11 cellular contexts compared by ENCODE assay signal in genomic region chrX:13008189-13008533, GRCh38. TPM values are rescaled to one million over a fixed set of nuclear protein-coding genes. Genes with fewer than 3 reads are reported as not detected.
A peak's percentile ranks its signal among the peaks of the same experiment; 100 is the strongest.
DNase-seq lines count a peak whose midpoint lies in the region; ATAC-seq and TF ChIP-seq lines count a peak whose summit lies in the region.
"Had no signal": no experiment of that assay in that cellular context is flagged by ENCODE, and none has a peak within 500 bp of the region (broad histone marks: within the 10 kb centered on the region; RNA-seq: fewer than 3 reads in every experiment).

No MANE protein-coding gene starts in this region.

- peak; percentile 49 for ATAC-seq in GM18511 (IDR thresholded peaks at IDR 0.05; ENCODE audit: unreplicated experiment)
- ATAC-seq in HG02759 (IDR thresholded peaks at IDR 0.05; ENCODE audit: unreplicated experiment) = peak; percentile 41
- no peak for ATAC-seq in Panc1
- ATAC-seq in upper lobe of right lung = no peak
- no peak for ATAC-seq in natural killer cell treated with Interleukin-12 subunit alpha and Interleukin-12 subunit beta and Interleukin-15 and Interleukin-18, amount 100 ng/mL, for 72 hours

- H3K9me3 Mint-ChIP-seq in natural killer cell treated with Interleukin-12 subunit alpha and Interleukin-12 subunit beta and Interleukin-15 and Interleukin-18, amount 100 ng/mL, for 72 hours = no peaks in the 10 kb centered on the region

- no peak overlapping the region for H3K4me3 Mint-ChIP-seq in natural killer cell treated with Interleukin-12 subunit alpha and Interleukin-12 subunit beta and Interleukin-15 and Interleukin-18, amount 100 ng/mL, for 72 hours

- DNase-seq in Panc1 (ENCODE audit: low read depth, low spot score) = no peak
- DNase-seq in myocyte (ENCODE audit: low read depth) = peak; percentile 10
- no peak for DNase-seq in upper lobe of right lung
- DNase-seq in NCI-H226 = no peak
- no peak for DNase-seq in AG08395 (ENCODE audit: low spot score)
- no peak for DNase-seq in natural killer cell treated with Interleukin-12 subunit alpha and Interleukin-12 subunit beta and Interleukin-15 and Interleukin-18, amount 100 ng/mL, for 72 hours (ENCODE audit: low spot score)
- DNase-seq: glutamatergic neuron, NCI-H748 treated with DMSO at 0.1 percent for 48 hours had no signal

- H3K36me3 Mint-ChIP-seq in natural killer cell treated with Interleukin-12 subunit alpha and Interleukin-12 subunit beta and Interleukin-15 and Interleukin-18, amount 100 ng/mL, for 72 hours = no peaks in the 10 kb centered on the region

- no peak overlapping the region for H3K4me3 ChIP-seq in Panc1 (ENCODE audit: low read depth in 2 of 2, low read length in 2 of 2)
- no peak overlapping the region for H3K4me3 ChIP-seq in upper lobe of right lung
- H3K4me3 ChIP-seq: cardiac muscle cell had no signal

- H3K27ac Mint-ChIP-seq in natural killer cell treated with Interleukin-12 subunit alpha and Interleukin-12 subunit beta and Interleukin-15 and Interleukin-18, amount 100 ng/mL, for 72 hours = no peak overlapping the region

- H3K4me1 ChIP-seq in Panc1 (ENCODE audit: control insufficient read depth, insufficient read depth, low read length) (peaks cover 10% of the 10 kb centered on the region), upper lobe of right lung (peaks cover 15% of the 10 kb centered on the region)

- no peak for TF ChIP-seq CTCF in Panc1 (IDR thresholded peaks at IDR 0.05)
- no peak for TF ChIP-seq CTCF in upper lobe of right lung (IDR thresholded peaks at IDR 0.05)

- CTCF ChIA-PET in Panc1 (lab: Charles Lee) = no interaction called here

- H3K9me3 ChIP-seq in Panc1 (ENCODE audit: control insufficient read depth, insufficient read depth, low read depth, low read length) = no peaks in the 10 kb centered on the region
- H3K9me3 ChIP-seq in upper lobe of right lung = no peaks in the 10 kb centered on the region

- peaks cover 0 to 30% of the 10 kb centered on the region in 2 donors for H3K27me3 Mint-ChIP-seq in natural killer cell treated with Interleukin-12 subunit alpha and Interleukin-12 subunit beta and Interleukin-15 and Interleukin-18, amount 100 ng/mL, for 72 hours

- in situ Hi-C loops in Panc1 (cut with HindIII; ENCODE audit: low pct_unique_long_range_greater_than_20kb, low sequenced_read_pairs) = no loop called here

- peak overlapping the region; percentile 69; the same call in 1 of the 2 replicates for H3K27ac ChIP-seq in Panc1 (ENCODE audit: low read length)
- no peak overlapping the region for H3K27ac ChIP-seq in upper lobe of right lung
- H3K27ac ChIP-seq: cardiac muscle cell had no signal

- intact Hi-C loops in Panc1 (cut with micrococcal nuclease; ENCODE audit: unreplicated experiment) = no loop called here
- intact Hi-C loops in upper lobe of right lung (cut with DNase I) = no loop called here

- no TSS peak for BruUV-seq in Panc1 (replicated peaks; lab: Mats Ljungman, UMichigan)

- peaks cover 23 to 29% of the 10 kb centered on the region in 2 donors for H3K4me1 Mint-ChIP-seq in natural killer cell treated with Interleukin-12 subunit alpha and Interleukin-12 subunit beta and Interleukin-15 and Interleukin-18, amount 100 ng/mL, for 72 hours (ENCODE audit: low read depth in 2 of 2)

- H3K27me3 ChIP-seq in Panc1 (ENCODE audit: control insufficient read depth, insufficient read depth, low read length) (no peaks in the 10 kb centered on the region), upper lobe of right lung (no peaks in the 10 kb centered on the region)
- H3K27me3 ChIP-seq: cardiac muscle cell had no signal

- POLR2A ChIA-PET in Panc1 (lab: Charles Lee) = no interaction called here

- no peaks in the 10 kb centered on the region for H3K36me3 ChIP-seq in Panc1 (ENCODE audit: control insufficient read depth, insufficient read depth, low read length)
- H3K36me3 ChIP-seq in upper lobe of right lung = no peaks in the 10 kb centered on the region
- H3K36me3 ChIP-seq: cardiac muscle cell had no signal

RNA-seq across cellular contexts. Expression of gene TMSB4X, which starts 33.3 kb away (rescaled TPM):
- total RNA-seq in Panc1 (2021; ENCODE audit: unreplicated experiment) (2,928 TPM), myocyte (2,306 and 4,478 TPM in 2 replicates), upper lobe of right lung (4,663 TPM)
- polyA plus RNA-seq in Panc1 (2012; ENCODE audit: insufficient read length) = 5,442 TPM
- polyA plus RNA-seq in myocyte (2012) = 5,381 TPM
- total RNA-seq in natural killer cell treated with Interleukin-12 subunit alpha and Interleukin-12 subunit beta and Interleukin-15 and Interleukin-18, amount 100 ng/mL, for 72 hours = 1,000 to 10,000 TPM; 2,674 to 5,601 TPM

RNA-seq across cellular contexts. Expression of gene FAM9C, which starts 36.3 kb away (rescaled TPM):
- not detected for total RNA-seq in Panc1 (2021; ENCODE audit: unreplicated experiment)
- polyA plus RNA-seq in Panc1 (2012; ENCODE audit: insufficient read length) = not detected
- 0.40 and 6.3 TPM in 2 replicates for total RNA-seq in myocyte
- 0.04 TPM for polyA plus RNA-seq in myocyte (2012)
- total RNA-seq in upper lobe of right lung = not detected
- not detected for total RNA-seq in natural killer cell treated with Interleukin-12 subunit alpha and Interleukin-12 subunit beta and Interleukin-15 and Interleukin-18, amount 100 ng/mL, for 72 hours
- total RNA-seq: cardiac muscle cell had no signal
- polyA plus RNA-seq: cardiac muscle cell had no signal

Comparison
In these comparisons a context has a peak if more than half of its experiments do, and no peak if none do; other contexts are left out.
1. ATAC-seq: peak in GM18511 (single experiment) and HG02759 (single experiment); none in Panc1 (single experiment), upper lobe of right lung (single experiment) and natural killer cell treated with Interleukin-12 subunit alpha and Interleukin-12 subunit beta and Interleukin-15 and Interleukin-18, amount 100 ng/mL, for 72 hours (0 of 2).